In the genomic region with DNA sequence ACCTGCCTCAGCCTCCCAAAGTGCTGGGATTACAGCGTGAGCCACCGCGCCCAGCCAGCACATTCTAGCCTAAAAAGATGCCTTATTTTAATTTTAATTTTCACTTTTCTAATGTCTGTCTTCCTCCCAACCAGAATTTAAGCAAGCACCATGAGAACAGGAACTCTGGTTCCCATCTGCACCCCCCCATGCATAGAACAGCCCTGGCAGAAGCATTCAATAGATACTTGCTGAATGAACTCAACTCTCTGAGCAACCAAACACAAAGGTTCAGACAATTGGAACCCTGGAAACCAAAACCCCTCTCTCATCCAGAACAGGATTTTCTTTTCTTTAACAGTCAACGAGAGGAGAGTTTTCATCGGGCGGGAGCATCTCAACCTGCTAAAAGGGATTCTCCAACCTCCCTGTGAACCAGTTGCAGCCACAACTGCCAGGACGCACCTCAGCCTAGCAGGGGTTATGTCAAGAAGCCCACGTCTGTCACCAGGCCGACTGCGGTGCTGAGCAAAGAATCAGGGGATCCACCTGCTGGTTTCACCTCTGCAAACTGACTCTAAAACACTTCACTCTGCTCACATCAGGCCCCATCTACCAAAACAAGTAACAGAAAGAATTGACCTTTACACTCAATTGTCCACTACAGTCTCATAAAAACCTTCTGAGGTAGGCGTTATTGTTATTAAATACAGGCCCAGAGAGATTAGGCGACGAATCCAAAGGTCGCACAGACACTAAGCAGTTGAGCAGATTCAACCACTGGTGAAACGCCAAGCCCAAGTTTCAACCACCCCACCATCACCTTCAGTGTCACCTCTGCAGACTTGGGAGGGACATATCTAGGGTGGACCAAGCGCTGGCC, we compare ENCODE assay signal across 8 cellular contexts. TPM values are rescaled to one million over a fixed set of nuclear protein-coding genes. Genes with fewer than 3 reads are reported as not detected.
DNase-seq lines count a peak whose midpoint lies in the region; TF ChIP-seq lines count a peak whose summit lies in the region.

No MANE protein-coding gene starts in this region.

- no peaks in the 10 kb centered on the region for H3K9me3 Mint-ChIP-seq in Caco-2 (ENCODE audit: unreplicated experiment)

- H3K9ac ChIP-seq in Loucy (ENCODE audit: low read depth, low read length, poor library complexity, severe bottlenecking) (peak overlapping the region; percentile 71), duodenal mucosa (ENCODE audit: low read depth in 1 of 2, low read length in 2 of 2) (peak overlapping the region; percentile 42 to 68), neuronal stem cell (ENCODE audit: low read depth, low read length, poor library complexity) (peak overlapping the region; percentile 71)

- no peak overlapping the region for H2BK15ac ChIP-seq in neuronal stem cell (ENCODE audit: low read length)

- H3K4me3 Mint-ChIP-seq in Caco-2 (ENCODE audit: unreplicated experiment) = peak overlapping the region; percentile 73

- H3K23ac ChIP-seq in neuronal stem cell (ENCODE audit: low read depth, low read length, poor library complexity) = no peak overlapping the region

- H3K36me3 ChIP-seq in Caco-2 (ENCODE audit: control insufficient read depth, insufficient read depth, low read length) (peaks cover 1% of the 10 kb centered on the region; the same call in 1 of the 2 replicates), Loucy (ENCODE audit: insufficient read depth, low read length) (peaks cover 20% of the 10 kb centered on the region; the same call in 1 of the 2 replicates), duodenal mucosa (ENCODE audit: control insufficient read depth in 1 of 2, insufficient read depth in 2 of 2, low read length in 2 of 2) (peaks cover 12 to 28% of the 10 kb centered on the region in 2 donors), neuronal stem cell (replicated peaks in 1 of 2; ENCODE audit: control insufficient read depth in 2 of 2, insufficient read depth in 2 of 2, low read length in 2 of 2) (peaks cover 16 to 51% of the 10 kb centered on the region in 2 donors)

- H3K79me2 ChIP-seq in Loucy (ENCODE audit: insufficient read depth, low read length) = peaks cover 58% of the 10 kb centered on the region

- H3K9me3 ChIP-seq in Caco-2 (no peaks in the 10 kb centered on the region), Loucy (ENCODE audit: insufficient read depth, low read depth, low read length) (no peaks in the 10 kb centered on the region), duodenal mucosa (ENCODE audit: control insufficient read depth in 1 of 2, low read length in 2 of 2) (no peaks in the 10 kb centered on the region), neuronal stem cell (replicated peaks in 1 of 2; ENCODE audit: control insufficient read depth in 2 of 2, insufficient read depth in 1 of 2, low read depth in 1 of 2, low read length in 2 of 2) (no peaks in the 10 kb centered on the region)

- H3K27ac ChIP-seq in duodenal mucosa (ENCODE audit: low read depth, low read length) (peak overlapping the region; percentile 35), neuronal stem cell (replicated peaks; ENCODE audit: low read length) (no peak overlapping the region)

- H3K4me3 ChIP-seq in Caco-2 (ENCODE audit: low read depth, low read length) (peak overlapping the region; percentile 47), Loucy (ENCODE audit: low read length, poor library complexity, severe bottlenecking) (peak overlapping the region; percentile 78), duodenal mucosa (ENCODE audit: low read depth in 1 of 2, low read length in 2 of 2) (peak overlapping the region; percentile 68 to 81), neuronal stem cell (ENCODE audit: low read length in 2 of 2) (peak overlapping the region; percentile 30 to 56)

- H2BK12ac ChIP-seq in neuronal stem cell (ENCODE audit: low read length) = no peak overlapping the region

- no peaks in the 10 kb centered on the region for H3K9me2 ChIP-seq in Loucy (replicated peaks; ENCODE audit: low read depth, low read length)

- H3K27me3 ChIP-seq in Caco-2 (replicated peaks; ENCODE audit: control insufficient read depth, insufficient read depth, low read length) (no peaks in the 10 kb centered on the region), Loucy (ENCODE audit: insufficient read depth, low read length, poor library complexity, severe bottlenecking) (no peaks in the 10 kb centered on the region), duodenal mucosa (ENCODE audit: control insufficient read depth in 1 of 2, insufficient read depth in 2 of 2, low read length in 2 of 2) (no peaks in the 10 kb centered on the region), neuronal stem cell (ENCODE audit: control insufficient read depth in 3 of 3, insufficient read depth in 3 of 3, low read depth in 1 of 3, low read length in 3 of 3) (no peaks in the 10 kb centered on the region)

- H3K4me2 ChIP-seq in Loucy (ENCODE audit: low read depth, low read length, poor library complexity, severe bottlenecking) (peak overlapping the region; percentile 94), neuronal stem cell (ENCODE audit: insufficient read depth, low read length, poor library complexity, severe bottlenecking) (peak overlapping the region; percentile 32)

- H3K27ac Mint-ChIP-seq in Caco-2 (ENCODE audit: unreplicated experiment) = peak overlapping the region; percentile 64

- H3F3A ChIP-seq in Loucy (ENCODE audit: low read depth) = peaks cover 4% of the 10 kb centered on the region; the same call in 1 of the 2 replicates

- no peak overlapping the region for H4K91ac ChIP-seq in neuronal stem cell (ENCODE audit: low read depth, low read length, poor library complexity)

- H2BK5ac ChIP-seq in neuronal stem cell (ENCODE audit: low read length) = no peak overlapping the region

- H3K27me3 Mint-ChIP-seq in Caco-2 (ENCODE audit: insufficient read depth, unreplicated experiment) = no peaks in the 10 kb centered on the region

- H4K20me1 ChIP-seq in Loucy (ENCODE audit: insufficient read depth, low read length, poor library complexity, severe bottlenecking) = peaks cover 40% of the 10 kb centered on the region

- no peak overlapping the region for H2BK120ac ChIP-seq in neuronal stem cell (ENCODE audit: low read depth, low read length)

- no peak for DNase-seq in Caco-2
- no peak for DNase-seq in neuronal stem cell (ENCODE audit: low spot score)
- DNase-seq in NCI-H146 treated with DMSO at 0.1 percent for 48 hours (lab: John Stamatoyannopoulos, UW; ENCODE audit: unreplicated experiment) = no peak
- no peak for DNase-seq in 8988T
- DNase-seq in NCI-H510A (lab: John Stamatoyannopoulos, UW) = no peak
- no peak for DNase-seq in iPS-NIHi7 (ENCODE audit: extremely low spot score)

- no peak overlapping the region for H2AK5ac ChIP-seq in neuronal stem cell (ENCODE audit: low read depth, low read length)

- CTCF ChIA-PET in Caco-2 (lab: Charles Lee) = no interaction called here

- no peak overlapping the region for H3K18ac ChIP-seq in neuronal stem cell (ENCODE audit: low read length)

- no peak for TF ChIP-seq CTCF in Caco-2 (IDR thresholded peaks at IDR 0.05; ENCODE audit: insufficient read depth in 1 of 2, low read depth in 1 of 2, low read length in 1 of 2, severe bottlenecking in 1 of 2, unreplicated experiment in 1 of 2)
- TF ChIP-seq CTCF in Loucy (conservative IDR thresholded peaks at IDR 0.05; ENCODE audit: low read length) = no peak

- H4K8ac ChIP-seq in neuronal stem cell (ENCODE audit: low read depth, low read length) = no peak overlapping the region

- H3K4me1 ChIP-seq in Caco-2 (peaks cover 11% of the 10 kb centered on the region), Loucy (ENCODE audit: insufficient read depth, low read length, poor library complexity, severe bottlenecking) (peaks cover 33% of the 10 kb centered on the region), duodenal mucosa (ENCODE audit: control insufficient read depth in 1 of 2, insufficient read depth in 2 of 2, low read length in 2 of 2) (peaks cover 29 to 58% of the 10 kb centered on the region in 2 donors), neuronal stem cell (ENCODE audit: control insufficient read depth in 2 of 2, insufficient read depth in 1 of 2, low read depth in 1 of 2, low read length in 2 of 2) (peaks cover 11 to 15% of the 10 kb centered on the region in 2 donors)

- peaks cover 46% of the 10 kb centered on the region for H3K36me3 Mint-ChIP-seq in Caco-2 (ENCODE audit: insufficient read depth, unreplicated experiment)

- intact Hi-C loops in Caco-2 (cut with micrococcal nuclease; ENCODE audit: unreplicated experiment) = loop anchor here (5.0 kb wide), 1 partner anchor 43 kb away; no protein-coding TSS in a partner anchor

- POLR2A ChIA-PET in Caco-2 (lab: Charles Lee) = interaction anchor here (2.2 kb wide), 1 partner anchor 15 kb away, joined by 15 read pairs; no protein-coding TSS in a partner anchor

- no peak overlapping the region for H3K4ac ChIP-seq in neuronal stem cell (ENCODE audit: low read length)

- WGBS in neuronal stem cell (ENCODE audit: extremely low coverage in 2 of 2, insufficient read length in 2 of 2, insufficient replicate concordance in 1 of 2), 2 donors = no CpG with 5 or more reads among the region's 16 CpGs

- no peak overlapping the region for H2AFZ ChIP-seq in Loucy (ENCODE audit: low read length)
- H2AFZ ChIP-seq in neuronal stem cell (ENCODE audit: low read length) = no peak overlapping the region

- peaks cover 9% of the 10 kb centered on the region for H3K79me1 ChIP-seq in neuronal stem cell (ENCODE audit: low read depth, low read length)

- H3K14ac ChIP-seq in neuronal stem cell (ENCODE audit: low read length) = no peak overlapping the region

- TSS peak; percentile 37 for BruUV-seq in Caco-2 (replicated peaks; lab: Mats Ljungman, UMichigan)

- H3K4me1 Mint-ChIP-seq in Caco-2 (ENCODE audit: low read depth, unreplicated experiment) = peaks cover 8% of the 10 kb centered on the region

RNA-seq across cellular contexts. Expression of a gene that starts 1.7 kb away (rescaled TPM):
- total RNA-seq in Caco-2 (2022) = 46.1 and 47.3 TPM in 2 replicates
- 25.3 TPM for polyA plus RNA-seq in neuronal stem cell (2013, experiment 1 of 2)
- polyA plus RNA-seq in neuronal stem cell (2013, experiment 2 of 2) = 24.8 TPM

RNA-seq across cellular contexts. Expression of a gene that starts 10.0 kb away (rescaled TPM):
- total RNA-seq in Caco-2 (2022) = 89.3 and 91.7 TPM in 2 replicates
- 32.4 TPM for polyA plus RNA-seq in neuronal stem cell (2013, experiment 1 of 2)
- 31.9 TPM for polyA plus RNA-seq in neuronal stem cell (2013, experiment 2 of 2)

RNA-seq across cellular contexts. Expression of a gene that starts 55.7 kb away (rescaled TPM):
- total RNA-seq in Caco-2 (2022) = 73.9 and 74.1 TPM in 2 replicates
- polyA plus RNA-seq in neuronal stem cell (2013, experiment 1 of 2) = 35.1 TPM
- 33.9 TPM for polyA plus RNA-seq in neuronal stem cell (2013, experiment 2 of 2)
